ENCODE assay signal across 24 cellular contexts in the genomic region with DNA sequence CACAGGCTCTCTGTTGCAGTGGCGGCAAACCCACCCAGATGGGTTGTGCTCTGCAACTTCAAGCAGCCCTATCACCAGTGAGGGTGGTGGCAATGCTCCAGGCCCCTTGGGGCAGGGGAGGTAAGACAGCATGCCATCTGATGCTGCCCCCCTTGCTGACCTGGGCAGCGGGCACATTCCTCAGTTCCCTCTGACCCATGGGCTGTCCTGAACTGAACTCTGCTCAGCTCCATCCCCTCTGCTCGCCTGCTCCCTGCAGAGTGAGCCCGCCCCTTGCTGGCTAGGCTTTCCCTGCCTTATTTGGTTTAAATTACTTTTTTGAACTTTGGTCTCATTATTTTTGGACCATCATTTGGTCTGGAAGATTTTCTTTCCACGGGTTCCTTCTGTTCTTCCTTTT.
DNase-seq lines count a peak whose midpoint lies in the region; ATAC-seq and TF ChIP-seq lines count a peak whose summit lies in the region.
"Had no signal": no experiment of that assay in that cellular context is flagged by ENCODE, and none has a peak within 500 bp of the region (broad histone marks: within the 10 kb centered on the region; RNA-seq: fewer than 3 reads in every experiment).

No MANE protein-coding gene starts in this region.

- peak; percentile 59 for DNase-seq in sciatic nerve (ENCODE audit: low spot score)
- peak; percentile 47 to 61 for DNase-seq in uterus
- no peak for DNase-seq in stimulated activated CD8-positive, alpha-beta memory T cell treated with anti-CD3 and anti-CD28 coated beads, Interleukin-4, amount 100 ng/mL, for 48 hours
- DNase-seq in KG1 (lab: John Stamatoyannopoulos, UW): no peak
- no peak for DNase-seq in activated naive CD4-positive, alpha-beta T cell treated with anti-CD3 and anti-CD28 coated beads, Interleukin-2, amount 10 ng/mL, durations not matched to agents 7 days and 5 days
- DNase-seq: activated CD4-positive, alpha-beta T cell treated with anti-CD3 and anti-CD28 coated beads for 4 hours; activated T-cell treated with anti-CD3 and anti-CD28 coated beads, Interleukin-2, amount 50 U/mL, for 72 hours; CD4-positive, CD25-positive, alpha-beta regulatory T cell; effector CD4-positive, alpha-beta T cell; foreskin keratinocyte; H7; NCI-H1105 treated with DMSO at 0.1 percent for 48 hours; NCI-H2081 treated with DMSO at 0.1 percent for 48 hours; NK-92 treated with Interleukin-12 subunit alpha and Interleukin-12 subunit beta, amount 100 ng/mL, for 24 hours; stimulated activated CD4-positive, alpha-beta T cell treated with anti-CD3 and anti-CD28 coated beads, Interleukin-2, amount 100 ng/mL, for 48 hours; stimulated activated naive CD4-positive, alpha-beta T cell treated with Interleukin-2 at 50 U/mL for 16 hours; T-helper 1 cell had no signal

- H3K4me3 ChIP-seq in gastroesophageal sphincter (no peak overlapping the region), liver (ENCODE audit: low read depth in 1 of 3, low read length in 3 of 3) (no peak overlapping the region), uterus (no peak overlapping the region)
- H3K4me3 ChIP-seq: psoas muscle, SJSA1 had no signal

- WGBS in gastroesophageal sphincter (ENCODE audit: low coverage in 1 of 2), 2 donors: 31 to 48% methylated on average over 4 to 5 of the region's 5 CpGs
- 73% methylated on average over 5 of the region's 5 CpGs for WGBS in liver

- no peak overlapping the region for H3K9ac ChIP-seq in liver (ENCODE audit: low read depth in 1 of 2, low read length in 2 of 2)

- no peak overlapping the region for H3K27ac Mint-ChIP-seq in activated naive CD4-positive, alpha-beta T cell treated with anti-CD3 and anti-CD28 coated beads, Interleukin-2, amount 10 ng/mL, durations not matched to agents 7 days and 5 days
- H3K27ac Mint-ChIP-seq: activated naive CD4-positive, alpha-beta T cell treated with anti-CD3 and anti-CD28 coated beads, Interleukin-2, amount 50 U/mL, for 24 hours; activated T-cell treated with anti-CD3 and anti-CD28 coated beads, Interleukin-2, amount 50 U/mL, for 72 hours; CD4-positive, CD25-positive, alpha-beta regulatory T cell had no signal

- no peaks in the 10 kb centered on the region for H3K9me3 Mint-ChIP-seq in activated naive CD4-positive, alpha-beta T cell treated with anti-CD3 and anti-CD28 coated beads, Interleukin-2, amount 10 ng/mL, durations not matched to agents 7 days and 5 days
- H3K9me3 Mint-ChIP-seq: activated naive CD4-positive, alpha-beta T cell treated with anti-CD3 and anti-CD28 coated beads, Interleukin-2, amount 50 U/mL, for 24 hours; activated T-cell treated with anti-CD3 and anti-CD28 coated beads, Interleukin-2, amount 50 U/mL, for 72 hours; CD4-positive, CD25-positive, alpha-beta regulatory T cell; neural crest cell had no signal

- no peak overlapping the region for H3K4me3 Mint-ChIP-seq in activated naive CD4-positive, alpha-beta T cell treated with anti-CD3 and anti-CD28 coated beads, Interleukin-2, amount 10 ng/mL, durations not matched to agents 7 days and 5 days
- H3K4me3 Mint-ChIP-seq: activated naive CD4-positive, alpha-beta T cell treated with anti-CD3 and anti-CD28 coated beads, Interleukin-2, amount 50 U/mL, for 24 hours; activated T-cell treated with anti-CD3 and anti-CD28 coated beads, Interleukin-2, amount 50 U/mL, for 72 hours; CD4-positive, CD25-positive, alpha-beta regulatory T cell; neural crest cell had no signal

- ATAC-seq in gastroesophageal sphincter (no peak), sciatic nerve (peak; percentile 67)
- ATAC-seq: activated T-cell treated with anti-CD3 and anti-CD28 coated beads, Interleukin-2, amount 50 U/mL, for 72 hours; foreskin keratinocyte; Panc1; psoas muscle had no signal

- TF ChIP-seq POLR2A in gastroesophageal sphincter (IDR thresholded peaks at IDR 0.05) (no peak), uterus (IDR thresholded peaks at IDR 0.05) (no peak)

- H3K9me3 ChIP-seq in gastroesophageal sphincter: no peaks in the 10 kb centered on the region
- no peaks in the 10 kb centered on the region for H3K9me3 ChIP-seq in liver (ENCODE audit: control insufficient read depth in 4 of 4, low read length in 3 of 4)
- no peaks in the 10 kb centered on the region for H3K9me3 ChIP-seq in uterus
- H3K9me3 ChIP-seq: psoas muscle, SJSA1 had no signal

- TF ChIP-seq RAD21 in liver (IDR thresholded peaks at IDR 0.05): no peak

- H3K27me3 ChIP-seq in gastroesophageal sphincter (no peaks in the 10 kb centered on the region), liver (ENCODE audit: control insufficient read depth in 4 of 4, insufficient read depth in 4 of 4, low read length in 3 of 4) (no peaks in the 10 kb centered on the region), uterus (no peaks in the 10 kb centered on the region)
- H3K27me3 ChIP-seq: foreskin keratinocyte, SJSA1 had no signal

- peaks cover 11% of the 10 kb centered on the region for H3K4me1 Mint-ChIP-seq in activated naive CD4-positive, alpha-beta T cell treated with anti-CD3 and anti-CD28 coated beads, Interleukin-2, amount 10 ng/mL, durations not matched to agents 7 days and 5 days

- CTCF ChIA-PET in activated naive CD4-positive, alpha-beta T cell treated with anti-CD3 and anti-CD28 coated beads, Interleukin-2, amount 10 ng/mL, durations not matched to agents 7 days and 5 days (lab: Charles Lee): no interaction called here

- TF ChIP-seq CTCF in gastroesophageal sphincter (IDR thresholded peaks at IDR 0.05): no peak
- TF ChIP-seq CTCF in liver (IDR thresholded peaks at IDR 0.05; ENCODE audit: low read depth, low read length, missing input control): no peak
- no peak for TF ChIP-seq CTCF in uterus (IDR thresholded peaks at IDR 0.05)

- peaks cover 4% of the 10 kb centered on the region for H3K27me3 Mint-ChIP-seq in activated naive CD4-positive, alpha-beta T cell treated with anti-CD3 and anti-CD28 coated beads, Interleukin-2, amount 10 ng/mL, durations not matched to agents 7 days and 5 days
- H3K27me3 Mint-ChIP-seq: activated naive CD4-positive, alpha-beta T cell treated with anti-CD3 and anti-CD28 coated beads, Interleukin-2, amount 50 U/mL, for 24 hours; CD4-positive, CD25-positive, alpha-beta regulatory T cell had no signal

- H3K27ac ChIP-seq in gastroesophageal sphincter (peak overlapping the region; percentile 35 to 81 (median 67)), liver (ENCODE audit: low read depth in 1 of 2, low read length in 2 of 2) (no peak overlapping the region), uterus (peak overlapping the region; percentile 80 to 89)
- H3K27ac ChIP-seq: foreskin keratinocyte, SJSA1 had no signal

- no peaks in the 10 kb centered on the region for H3K36me3 Mint-ChIP-seq in activated naive CD4-positive, alpha-beta T cell treated with anti-CD3 and anti-CD28 coated beads, Interleukin-2, amount 10 ng/mL, durations not matched to agents 7 days and 5 days

- no peak for TF ChIP-seq EP300 in gastroesophageal sphincter (IDR thresholded peaks at IDR 0.05)

- H3K4me1 ChIP-seq in gastroesophageal sphincter (peaks cover 23 to 79% (median 30%) of the 10 kb centered on the region in 3 donors), liver (ENCODE audit: control insufficient read depth in 4 of 4, insufficient read depth in 4 of 4, low read length in 3 of 4) (peaks cover 0 to 10% (median 5%) of the 10 kb centered on the region in 4 donors), uterus (peaks cover 7 to 10% of the 10 kb centered on the region in 2 donors)

- intact Hi-C loops in sciatic nerve (cut with DNase I): no loop called here
- intact Hi-C loops in uterus (cut with DNase I; ENCODE audit: low total_unique reads): no loop called here

- no peaks in the 10 kb centered on the region for H3K36me3 ChIP-seq in gastroesophageal sphincter
- no peaks in the 10 kb centered on the region for H3K36me3 ChIP-seq in liver (ENCODE audit: control insufficient read depth in 4 of 4, insufficient read depth in 3 of 4, low read depth in 1 of 4, low read length in 3 of 4)
- no peaks in the 10 kb centered on the region for H3K36me3 ChIP-seq in uterus
- H3K36me3 ChIP-seq: SJSA1 had no signal

TF ChIP-seq in liver, 16 proteins besides CTCF, POLR2A, EP300 and RAD21 (continues in another document):
- TF ChIP-seq HNF4G (IDR thresholded peaks at IDR 0.05) (no peak), JUND (IDR thresholded peaks at IDR 0.05) (no peak), EGR1 (IDR thresholded peaks at IDR 0.05; ENCODE audit: low read depth in 2 of 2) (no peak), MAX (IDR thresholded peaks at IDR 0.05) (no peak), YY1 (IDR thresholded peaks at IDR 0.05) (no peak), FOXA2 (IDR thresholded peaks at IDR 0.05) (no peak), GABPA (IDR thresholded peaks at IDR 0.05 in 1 of 2, conservative IDR thresholded peaks at IDR 0.05 in 1 of 2) (no peak)
- TF ChIP-seq, protein P1, sequence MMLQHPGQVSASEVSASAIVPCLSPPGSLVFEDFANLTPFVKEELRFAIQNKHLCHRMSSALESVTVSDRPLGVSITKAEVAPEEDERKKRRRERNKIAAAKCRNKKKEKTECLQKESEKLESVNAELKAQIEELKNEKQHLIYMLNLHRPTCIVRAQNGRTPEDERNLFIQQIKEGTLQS (IDR thresholded peaks at IDR 0.05): no peak
- TF ChIP-seq, protein P2, sequence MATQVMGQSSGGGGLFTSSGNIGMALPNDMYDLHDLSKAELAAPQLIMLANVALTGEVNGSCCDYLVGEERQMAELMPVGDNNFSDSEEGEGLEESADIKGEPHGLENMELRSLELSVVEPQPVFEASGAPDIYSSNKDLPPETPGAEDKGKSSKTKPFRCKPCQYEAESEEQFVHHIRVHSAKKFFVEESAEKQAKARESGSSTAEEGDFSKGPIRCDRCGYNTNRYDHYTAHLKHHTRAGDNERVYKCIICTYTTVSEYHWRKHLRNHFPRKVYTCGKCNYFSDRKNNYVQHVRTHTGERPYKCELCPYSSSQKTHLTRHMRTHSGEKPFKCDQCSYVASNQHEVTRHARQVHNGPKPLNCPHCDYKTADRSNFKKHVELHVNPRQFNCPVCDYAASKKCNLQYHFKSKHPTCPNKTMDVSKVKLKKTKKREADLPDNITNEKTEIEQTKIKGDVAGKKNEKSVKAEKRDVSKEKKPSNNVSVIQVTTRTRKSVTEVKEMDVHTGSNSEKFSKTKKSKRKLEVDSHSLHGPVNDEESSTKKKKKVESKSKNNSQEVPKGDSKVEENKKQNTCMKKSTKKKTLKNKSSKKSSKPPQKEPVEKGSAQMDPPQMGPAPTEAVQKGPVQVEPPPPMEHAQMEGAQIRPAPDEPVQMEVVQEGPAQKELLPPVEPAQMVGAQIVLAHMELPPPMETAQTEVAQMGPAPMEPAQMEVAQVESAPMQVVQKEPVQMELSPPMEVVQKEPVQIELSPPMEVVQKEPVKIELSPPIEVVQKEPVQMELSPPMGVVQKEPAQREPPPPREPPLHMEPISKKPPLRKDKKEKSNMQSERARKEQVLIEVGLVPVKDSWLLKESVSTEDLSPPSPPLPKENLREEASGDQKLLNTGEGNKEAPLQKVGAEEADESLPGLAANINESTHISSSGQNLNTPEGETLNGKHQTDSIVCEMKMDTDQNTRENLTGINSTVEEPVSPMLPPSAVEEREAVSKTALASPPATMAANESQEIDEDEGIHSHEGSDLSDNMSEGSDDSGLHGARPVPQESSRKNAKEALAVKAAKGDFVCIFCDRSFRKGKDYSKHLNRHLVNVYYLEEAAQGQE (IDR thresholded peaks at IDR 0.05): no peak

Comparison
In these comparisons a context has a peak if more than half of its experiments do, and no peak if none do; other contexts are left out.
1. H3K27ac ChIP-seq: peak in gastroesophageal sphincter (4 of 4) and uterus (2 of 2); none in liver (0 of 2).
2. DNase-seq: peak in sciatic nerve (single experiment) and uterus (2 of 2); none in stimulated activated CD8-positive, alpha-beta memory T cell treated with anti-CD3 and anti-CD28 coated beads, Interleukin-4, amount 100 ng/mL, for 48 hours (single experiment), KG1 (single experiment) and activated naive CD4-positive, alpha-beta T cell treated with anti-CD3 and anti-CD28 coated beads, Interleukin-2, amount 10 ng/mL, durations not matched to agents 7 days and 5 days (single experiment).